Comparison of ENCODE assay signal across 23 cellular contexts in genomic region chr19:17837972-17838371, GRCh38. TPM values are rescaled to one million over a fixed set of nuclear protein-coding genes. Genes with fewer than 3 reads are reported as not detected.
DNase-seq lines count a peak whose midpoint lies in the region; ATAC-seq, FAIRE-seq and TF ChIP-seq lines count a peak whose summit lies in the region.
"Had no signal": no experiment of that assay in that cellular context is flagged by ENCODE, and none has a peak within 500 bp of the region (broad histone marks: within the 10 kb centered on the region; RNA-seq: fewer than 3 reads in every experiment).

No MANE protein-coding gene starts in this region.

- in situ Hi-C loops in K562 (cut with MboI) = no loop called here

- peaks cover 4% of the 10 kb centered on the region for H3K9me1 ChIP-seq in K562 (ENCODE audit: control insufficient read depth, insufficient read depth, low read length)

- H3K4me3 Mint-ChIP-seq in CD4-positive, alpha-beta T cell = no peak overlapping the region
- H3K4me3 Mint-ChIP-seq in CD8-positive, alpha-beta T cell = no peak overlapping the region
- no peak overlapping the region for H3K4me3 Mint-ChIP-seq in stimulated activated effector memory CD8-positive, alpha-beta T cell treated with anti-CD3 and anti-CD28 coated beads, Interleukin-12 subunit alpha, Interleukin-12 subunit beta, amount 100 ng/mL, for 72 hours
- H3K4me3 Mint-ChIP-seq in immature natural killer cell = no peak overlapping the region
- H3K4me3 Mint-ChIP-seq: CD8-positive, alpha-beta memory T cell had no signal

- 19% methylated on average over 7 of the region's 7 CpGs for WGBS in K562 (ENCODE audit: insufficient coverage, low coverage, missing lambda C conversion rate)

- TF ChIP-seq POLR2A in K562 (conservative IDR thresholded peaks at IDR 0.05) = no peak

- no peaks in the 10 kb centered on the region for H3K27me3 ChIP-seq in CD4-positive, alpha-beta T cell (ENCODE audit: control insufficient read depth, insufficient read depth, low read length)
- H3K27me3 ChIP-seq in CD8-positive, alpha-beta T cell (ENCODE audit: insufficient read depth, low read length) = no peaks in the 10 kb centered on the region
- peaks cover 7 to 25% of the 10 kb centered on the region in 2 experiments; a peak in 3 of 5 replicates for H3K27me3 ChIP-seq in K562 (ENCODE audit: control insufficient read depth in 2 of 2, insufficient read depth in 2 of 2, low read length in 2 of 2)
- H3K27me3 ChIP-seq: Peyer's patch had no signal

- H3K36me3 Mint-ChIP-seq in CD4-positive, alpha-beta T cell (ENCODE audit: low read depth) = peaks cover 89% of the 10 kb centered on the region
- peaks cover 84% of the 10 kb centered on the region for H3K36me3 Mint-ChIP-seq in CD8-positive, alpha-beta T cell
- peaks cover 100% of the 10 kb centered on the region for H3K36me3 Mint-ChIP-seq in stimulated activated effector memory CD8-positive, alpha-beta T cell treated with anti-CD3 and anti-CD28 coated beads, Interleukin-12 subunit alpha, Interleukin-12 subunit beta, amount 100 ng/mL, for 72 hours
- peaks cover 9 to 41% (median 26%) of the 10 kb centered on the region in 3 donors for H3K36me3 Mint-ChIP-seq in immature natural killer cell

- no peak for TF ChIP-seq RAD21 in K562 (CRISPR knock-in tag; conservative IDR thresholded peaks at IDR 0.05 in 1 of 2, IDR thresholded peaks at IDR 0.05 in 1 of 2)

- H3K79me2 ChIP-seq in K562 (ENCODE audit: control insufficient read depth, insufficient read depth, low read length) = peaks cover 7% of the 10 kb centered on the region; the same call in 2 of the 3 replicates

- H3K9me3 Mint-ChIP-seq in CD4-positive, alpha-beta T cell = no peaks in the 10 kb centered on the region
- H3K9me3 Mint-ChIP-seq in CD8-positive, alpha-beta T cell = no peaks in the 10 kb centered on the region
- no peaks in the 10 kb centered on the region for H3K9me3 Mint-ChIP-seq in stimulated activated effector memory CD8-positive, alpha-beta T cell treated with anti-CD3 and anti-CD28 coated beads, Interleukin-12 subunit alpha, Interleukin-12 subunit beta, amount 100 ng/mL, for 72 hours
- no peaks in the 10 kb centered on the region for H3K9me3 Mint-ChIP-seq in immature natural killer cell

- peaks cover 8% of the 10 kb centered on the region for H3K4me1 Mint-ChIP-seq in CD4-positive, alpha-beta T cell (ENCODE audit: low read depth)
- H3K4me1 Mint-ChIP-seq in CD8-positive, alpha-beta T cell (ENCODE audit: low read depth) = peaks cover 16% of the 10 kb centered on the region
- H3K4me1 Mint-ChIP-seq in stimulated activated effector memory CD8-positive, alpha-beta T cell treated with anti-CD3 and anti-CD28 coated beads, Interleukin-12 subunit alpha, Interleukin-12 subunit beta, amount 100 ng/mL, for 72 hours = peaks cover 35% of the 10 kb centered on the region
- H3K4me1 Mint-ChIP-seq in immature natural killer cell = peaks cover 10 to 11% of the 10 kb centered on the region in 2 donors

- no peaks in the 10 kb centered on the region for H4K20me1 ChIP-seq in K562 (replicated peaks; ENCODE audit: control insufficient read depth, insufficient read depth, low read length)

- no peak for TF ChIP-seq EP300 in K562 (IDR thresholded peaks at IDR 0.05; ENCODE audit: low read length)

- BruUV-seq in K562 (replicated peaks; lab: Mats Ljungman, UMichigan) = no TSS peak

- H3K27me3 Mint-ChIP-seq in CD4-positive, alpha-beta T cell = no peaks in the 10 kb centered on the region
- no peaks in the 10 kb centered on the region for H3K27me3 Mint-ChIP-seq in CD8-positive, alpha-beta T cell (ENCODE audit: low read depth)
- peaks cover 0 to 2% (median 1%) of the 10 kb centered on the region in 3 donors for H3K27me3 Mint-ChIP-seq in immature natural killer cell (ENCODE audit: low read depth in 3 of 3)
- H3K27me3 Mint-ChIP-seq: CD8-positive, alpha-beta memory T cell had no signal

- no peak for ATAC-seq in CD4-positive, alpha-beta T cell (ENCODE audit: poor library complexity)
- no peak for ATAC-seq in CD8-positive, alpha-beta T cell
- ATAC-seq in K562 = no peak
- ATAC-seq in stimulated activated effector memory CD8-positive, alpha-beta T cell treated with anti-CD3 and anti-CD28 coated beads, Interleukin-12 subunit alpha, Interleukin-12 subunit beta, amount 100 ng/mL, for 72 hours = no peak

- no peak overlapping the region for H2AFZ ChIP-seq in K562 (ENCODE audit: low read depth, low read length)

- no peaks in the 10 kb centered on the region for H3K9me3 ChIP-seq in CD4-positive, alpha-beta T cell (ENCODE audit: control insufficient read depth, low read length)
- H3K9me3 ChIP-seq in CD8-positive, alpha-beta T cell (ENCODE audit: low read length) = no peaks in the 10 kb centered on the region
- no peaks in the 10 kb centered on the region for H3K9me3 ChIP-seq in K562 (replicated peaks; ENCODE audit: control insufficient read depth, insufficient read depth, low read depth, low read length)
- H3K9me3 ChIP-seq: Peyer's patch had no signal

- H3K27ac Mint-ChIP-seq in CD4-positive, alpha-beta T cell = peak overlapping the region; percentile 59
- peak overlapping the region; percentile 67 for H3K27ac Mint-ChIP-seq in CD8-positive, alpha-beta T cell
- peak overlapping the region; percentile 61 for H3K27ac Mint-ChIP-seq in stimulated activated effector memory CD8-positive, alpha-beta T cell treated with anti-CD3 and anti-CD28 coated beads, Interleukin-12 subunit alpha, Interleukin-12 subunit beta, amount 100 ng/mL, for 72 hours
- no peak overlapping the region for H3K27ac Mint-ChIP-seq in immature natural killer cell

- POLR2A ChIA-PET in CD4-positive, alpha-beta T cell (lab: Charles Lee) = interaction anchor here (1.9 kb wide), 1 partner anchor 10 kb away, joined by 8 read pairs; the partner anchor contains the start of gene JAK3
- POLR2A ChIA-PET in CD8-positive, alpha-beta T cell (lab: Charles Lee) = interaction anchor here (1.1 kb wide), 1 partner anchor 11 kb away, joined by 3 read pairs; no protein-coding TSS in a partner anchor
- POLR2A ChIA-PET in K562 (lab: Yijun Ruan, JAX) = no interaction called here

- H3K27ac ChIP-seq in CD4-positive, alpha-beta T cell (ENCODE audit: low read depth, low read length) = no peak overlapping the region
- no peak overlapping the region for H3K27ac ChIP-seq in CD8-positive, alpha-beta T cell (ENCODE audit: low read depth, low read length)
- no peak overlapping the region for H3K27ac ChIP-seq in K562 (ENCODE audit: extremely low read depth, low read depth, low read length)
- H3K27ac ChIP-seq: KMS-11, Peyer's patch had no signal

- H3K9ac ChIP-seq in K562 (ENCODE audit: insufficient read depth in 1 of 2, low read depth in 2 of 2, low read length in 2 of 2) = no peak overlapping the region
- H3K9ac ChIP-seq: KMS-11 had no signal

- FAIRE-seq in K562 (lab: Jason Lieb, UNC) = no peak
- FAIRE-seq: G401.6, GM12892 had no signal

- H3K36me3 ChIP-seq in CD8-positive, alpha-beta T cell (ENCODE audit: insufficient read depth, low read length) = peaks cover 81% of the 10 kb centered on the region
- no peaks in the 10 kb centered on the region for H3K36me3 ChIP-seq in K562 (ENCODE audit: control insufficient read depth, insufficient read depth, low read length)

- no peak for TF ChIP-seq CTCF in CD4-positive, alpha-beta T cell (IDR thresholded peaks at IDR 0.05)
- no peak for TF ChIP-seq CTCF in CD8-positive, alpha-beta T cell (IDR thresholded peaks at IDR 0.05)
- TF ChIP-seq CTCF in K562 (IDR thresholded peaks at IDR 0.05 in 2 of 3, conservative IDR thresholded peaks at IDR 0.05 in 1 of 3; ENCODE audit: insufficient read depth in 2 of 3, low read depth in 1 of 3, low read length in 3 of 3) = no peak

- intact Hi-C loops in CD4-positive, alpha-beta T cell (cut with DNase I, micrococcal nuclease) = no loop called here
- intact Hi-C loops in CD8-positive, alpha-beta T cell (cut with DNase I, micrococcal nuclease) = no loop called here
- intact Hi-C loops in K562 (cut with micrococcal nuclease) = no loop called here

- peaks cover 7% of the 10 kb centered on the region for H3K4me1 ChIP-seq in CD8-positive, alpha-beta T cell (ENCODE audit: insufficient read depth, low read length)
- peaks cover 0 to 38% of the 10 kb centered on the region in 2 experiments; a peak in 3 of 5 replicates for H3K4me1 ChIP-seq in K562 (replicated peaks in 1 of 2; ENCODE audit: control insufficient read depth in 2 of 2, insufficient read depth in 2 of 2, low read length in 2 of 2)

- CTCF ChIA-PET in CD4-positive, alpha-beta T cell (lab: Charles Lee) = no interaction called here
- CTCF ChIA-PET in CD8-positive, alpha-beta T cell (lab: Charles Lee) = interaction anchor here (1.1 kb wide), 1 partner anchor 18 kb away, joined by 4 read pairs; no protein-coding TSS in a partner anchor
- CTCF ChIA-PET in K562 (lab: Yijun Ruan, JAX; ENCODE audit: low intra/inter-chr PET ratio) = no interaction called here

- no peak overlapping the region for H3K4me2 ChIP-seq in K562 (ENCODE audit: insufficient read depth, low read length)
- H3K4me2 ChIP-seq: KMS-11 had no signal

- DNase-seq in CD4-positive, alpha-beta T cell = no peak
- no peak for DNase-seq in CD8-positive, alpha-beta T cell
- no peak for DNase-seq in K562 (ENCODE audit: extremely low read depth in 1 of 4, low spot score in 3 of 4)
- no peak for DNase-seq in stimulated activated effector memory CD8-positive, alpha-beta T cell treated with anti-CD3 and anti-CD28 coated beads, Interleukin-12 subunit alpha, Interleukin-12 subunit beta, amount 100 ng/mL, for 72 hours (ENCODE audit: low spot score in 2 of 2)
- no peak for DNase-seq in activated CD8-positive, alpha-beta memory T cell treated with anti-CD3 and anti-CD28 coated beads for 24 hours
- no peak for DNase-seq in SW 1271 (lab: John Stamatoyannopoulos, UW)
- no peak for DNase-seq in immature natural killer cell
- DNase-seq: CD8-positive, alpha-beta memory T cell; MV-4-11; NCI-H1105 treated with DMSO at 0.1 percent for 48 hours; NCI-H2029 treated with DMSO at 0.1 percent for 48 hours; NCI-H345; NCI-H524; NCI-H774; Peyer's patch had no signal

- H3K4me3 ChIP-seq in CD8-positive, alpha-beta T cell (ENCODE audit: low read depth, low read length) = no peak overlapping the region
- no peak overlapping the region for H3K4me3 ChIP-seq in K562
- H3K4me3 ChIP-seq: Peyer's patch had no signal

RNA-seq across cellular contexts. Expression of gene JAK3, which starts 9.8 kb away (rescaled TPM):
- 100 to 1,000 TPM; 120 to 121 TPM for total RNA-seq in CD4-positive, alpha-beta T cell
- 100 to 1,000 TPM; 113 to 119 TPM for total RNA-seq in CD8-positive, alpha-beta T cell
- total RNA-seq in K562 (2011; cell fraction: chromatin; rRNA removed; ENCODE audit: low replicate concordance) = 0.32 and 0.97 TPM in 2 replicates
- total RNA-seq in K562 (2011; cell fraction: nucleolus; rRNA removed) = 0.50 and 0.66 TPM in 2 replicates
- 0.53 and 0.66 TPM in 2 replicates for total RNA-seq in K562 (2011; cell fraction: nucleoplasm; rRNA removed)
- total RNA-seq in K562 (2014; rRNA removed) (0.12 and 0.14 TPM in 2 replicates), K562 (2014; rRNA removed; fragmentation: Illumina TruSeq; extraction: Trizol) (not detected in 2 replicates), K562 (2015; rRNA removed; fragmentation: Illumina TruSeq; extraction: Trizol) (0.04 TPM in 1 of 2 replicates, not detected in the other), K562 (2021) (0.18 and 0.47 TPM in 2 replicates)
- polyA plus RNA-seq in K562 (2011; rRNA removed) (0.13 and 0.28 TPM in 2 replicates), K562 (2014; fragmentation: Illumina TruSeq; extraction: Trizol) (0.04 and 0.14 TPM in 2 replicates), K562 (2014; fragmentation: Nextera tagmentation; extraction: Ambion mirVana) (under 1 TPM; 0.01 to 0.07 TPM), K562 (2014; rRNA removed) (0.04 and 0.07 TPM in 2 replicates), immature natural killer cell (10 to 100 TPM; 43.5 to 79.8 (median 47.4) TPM)
- polyA plus RNA-seq in K562 (2011; cell fraction: cytosol; rRNA removed) = 0.21 TPM in 2 replicates
- polyA plus RNA-seq in K562 (2011; cell fraction: nucleus; rRNA removed) = 0.48 and 0.80 TPM in 2 replicates
- polyA plus RNA-seq in K562 (2012) = 0.10 and 0.14 TPM in 2 replicates
- polyA minus RNA-seq in K562 (2011; rRNA and poly(A)+ RNA removed) = 0.04 and 0.06 TPM in 2 replicates
- 0.19 TPM in 1 of 2 replicates, not detected in the other for polyA minus RNA-seq in K562 (2011; cell fraction: cytosol; rRNA and poly(A)+ RNA removed)
- polyA minus RNA-seq in K562 (2011; cell fraction: nucleus; rRNA and poly(A)+ RNA removed) = 0.22 and 0.54 TPM in 2 replicates

RNA-seq across cellular contexts. Expression of gene INSL3, which starts 16.7 kb away (rescaled TPM):
- total RNA-seq in CD4-positive, alpha-beta T cell = 1 to 10 TPM; 7.2 to 7.6 TPM
- 1 to 10 TPM; 6.1 to 7.6 TPM for total RNA-seq in CD8-positive, alpha-beta T cell
- total RNA-seq in K562 (2011; cell fraction: chromatin; rRNA removed; ENCODE audit: low replicate concordance) = not detected in 2 replicates
- not detected in 2 replicates for total RNA-seq in K562 (2011; cell fraction: nucleolus; rRNA removed)
- total RNA-seq in K562 (2011; cell fraction: nucleoplasm; rRNA removed) = not detected in 2 replicates
- total RNA-seq in K562 (2014; rRNA removed) (not detected in 2 replicates), K562 (2014; rRNA removed; fragmentation: Illumina TruSeq; extraction: Trizol) (not detected in 2 replicates), K562 (2015; rRNA removed; fragmentation: Illumina TruSeq; extraction: Trizol) (not detected in 2 replicates), K562 (2021) (not detected in 2 replicates)
- polyA plus RNA-seq in K562 (2011; rRNA removed) (not detected in 2 replicates), K562 (2014; fragmentation: Illumina TruSeq; extraction: Trizol) (not detected in 2 replicates), K562 (2014; fragmentation: Nextera tagmentation; extraction: Ambion mirVana) (not detected), K562 (2014; rRNA removed) (not detected in 2 replicates), immature natural killer cell (1 to 10 TPM in 1 of 3 donors, under 1 TPM in 1, not detected in 1; 0.60 to 2.0 TPM)
- polyA plus RNA-seq in K562 (2011; cell fraction: cytosol; rRNA removed) = not detected in 2 replicates
- polyA plus RNA-seq in K562 (2011; cell fraction: nucleus; rRNA removed) = not detected in 2 replicates
- not detected in 2 replicates for polyA plus RNA-seq in K562 (2012)
- polyA minus RNA-seq in K562 (2011; rRNA and poly(A)+ RNA removed) = not detected in 2 replicates
- polyA minus RNA-seq in K562 (2011; cell fraction: cytosol; rRNA and poly(A)+ RNA removed) = not detected in 2 replicates
- not detected in 2 replicates for polyA minus RNA-seq in K562 (2011; cell fraction: nucleus; rRNA and poly(A)+ RNA removed)
- total RNA-seq: Daoy, H4, HT1080, Peyer's patch had no signal

RNA-seq across cellular contexts. Expression of gene RPL18A, which starts 21.7 kb away (rescaled TPM):
- total RNA-seq in CD4-positive, alpha-beta T cell = 1,000 to 10,000 TPM; 4,157 to 4,260 TPM
- 1,000 to 10,000 TPM; 3,915 to 3,952 TPM for total RNA-seq in CD8-positive, alpha-beta T cell
- total RNA-seq in K562 (2011; cell fraction: chromatin; rRNA removed; ENCODE audit: low replicate concordance) = 168 and 439 TPM in 2 replicates
- 698 and 878 TPM in 2 replicates for total RNA-seq in K562 (2011; cell fraction: nucleolus; rRNA removed)
- total RNA-seq in K562 (2011; cell fraction: nucleoplasm; rRNA removed) = 586 and 897 TPM in 2 replicates
- total RNA-seq in K562 (2014; rRNA removed) (2,735 and 3,133 TPM in 2 replicates), K562 (2014; rRNA removed; fragmentation: Illumina TruSeq; extraction: Trizol) (557 and 626 TPM in 2 replicates), K562 (2015; rRNA removed; fragmentation: Illumina TruSeq; extraction: Trizol) (1,801 and 1,895 TPM in 2 replicates), K562 (2021) (2,882 and 3,018 TPM in 2 replicates)
- polyA plus RNA-seq in K562 (2011; rRNA removed) (881 and 1,270 TPM in 2 replicates), K562 (2014; fragmentation: Illumina TruSeq; extraction: Trizol) (1,947 and 3,139 TPM in 2 replicates), K562 (2014; fragmentation: Nextera tagmentation; extraction: Ambion mirVana) (1,000 to 10,000 TPM; 1,130 to 1,273 TPM), K562 (2014; rRNA removed) (2,069 and 2,216 TPM in 2 replicates), immature natural killer cell (1,000 to 10,000 TPM; 1,385 to 2,434 (median 1,562) TPM)
- 2,242 and 3,536 TPM in 2 replicates for polyA plus RNA-seq in K562 (2011; cell fraction: cytosol; rRNA removed)
- 920 and 1,021 TPM in 2 replicates for polyA plus RNA-seq in K562 (2011; cell fraction: nucleus; rRNA removed)
- 3,311 and 3,882 TPM in 2 replicates for polyA plus RNA-seq in K562 (2012)
- 348 and 383 TPM in 2 replicates for polyA minus RNA-seq in K562 (2011; rRNA and poly(A)+ RNA removed)
- polyA minus RNA-seq in K562 (2011; cell fraction: cytosol; rRNA and poly(A)+ RNA removed) = 1,225 and 1,878 TPM in 2 replicates
- 303 and 429 TPM in 2 replicates for polyA minus RNA-seq in K562 (2011; cell fraction: nucleus; rRNA and poly(A)+ RNA removed)

RNA-seq across cellular contexts. Expression of gene SLC5A5, which starts 33.8 kb away (rescaled TPM):
- total RNA-seq in CD4-positive, alpha-beta T cell = 1 to 10 TPM; 1.6 TPM
- total RNA-seq in CD8-positive, alpha-beta T cell = 1 to 10 TPM; 1.2 to 1.3 TPM
- total RNA-seq in K562 (2011; cell fraction: chromatin; rRNA removed; ENCODE audit: low replicate concordance) = 0.21 and 0.37 TPM in 2 replicates
- total RNA-seq in K562 (2011; cell fraction: nucleolus; rRNA removed) = 0.39 and 0.50 TPM in 2 replicates
- total RNA-seq in K562 (2011; cell fraction: nucleoplasm; rRNA removed) = 0.29 and 0.38 TPM in 2 replicates
- total RNA-seq in K562 (2014; rRNA removed) = 0.33 and 0.73 TPM in 2 replicates
- total RNA-seq in K562 (2014; rRNA removed; fragmentation: Illumina TruSeq; extraction: Trizol) = 0.13 and 0.18 TPM in 2 replicates
- 0.11 and 0.29 TPM in 2 replicates for total RNA-seq in K562 (2015; rRNA removed; fragmentation: Illumina TruSeq; extraction: Trizol)
- total RNA-seq in K562 (2021) = 0.25 and 0.29 TPM in 2 replicates
- 0.05 and 0.20 TPM in 2 replicates for polyA plus RNA-seq in K562 (2011; rRNA removed)
- 0.15 and 0.60 TPM in 2 replicates for polyA plus RNA-seq in K562 (2011; cell fraction: cytosol; rRNA removed)
- 0.08 and 0.18 TPM in 2 replicates for polyA plus RNA-seq in K562 (2011; cell fraction: nucleus; rRNA removed)
- 0.13 TPM in 1 of 2 replicates, not detected in the other for polyA plus RNA-seq in K562 (2012)
- 0.21 and 0.29 TPM in 2 replicates for polyA plus RNA-seq in K562 (2014; fragmentation: Illumina TruSeq; extraction: Trizol)
- polyA plus RNA-seq in K562 (2014; fragmentation: Nextera tagmentation; extraction: Ambion mirVana) = under 1 TPM; 0.10 to 0.23 TPM
- 0.09 and 0.38 TPM in 2 replicates for polyA plus RNA-seq in K562 (2014; rRNA removed)
- polyA minus RNA-seq in K562 (2011; rRNA and poly(A)+ RNA removed) = 0.15 and 0.32 TPM in 2 replicates
- polyA minus RNA-seq in K562 (2011; cell fraction: cytosol; rRNA and poly(A)+ RNA removed) = 0.86 TPM in 1 of 2 replicates, not detected in the other
- 0.13 TPM in 1 of 2 replicates, not detected in the other for polyA minus RNA-seq in K562 (2011; cell fraction: nucleus; rRNA and poly(A)+ RNA removed)
- 1 to 10 TPM in 1 of 3 donors, under 1 TPM in 1, not detected in 1; 0.75 to 1.4 TPM for polyA plus RNA-seq in immature natural killer cell
- total RNA-seq: Daoy, H4, HT1080, Peyer's patch had no signal
- polyA plus RNA-seq: BJ had no signal

RNA-seq across cellular contexts. Expression of gene B3GNT3, which starts 43.0 kb away (rescaled TPM):
- under 1 TPM; 0.39 to 0.52 TPM for total RNA-seq in CD4-positive, alpha-beta T cell
- not detected for total RNA-seq in CD8-positive, alpha-beta T cell
- total RNA-seq in K562 (2011; cell fraction: chromatin; rRNA removed; ENCODE audit: low replicate concordance) = 0.30 TPM in 1 of 2 replicates, not detected in the other
- total RNA-seq in K562 (2011; cell fraction: nucleolus; rRNA removed) = 0.13 and 0.33 TPM in 2 replicates
- 0.29 TPM in 1 of 2 replicates, not detected in the other for total RNA-seq in K562 (2011; cell fraction: nucleoplasm; rRNA removed)
- total RNA-seq in K562 (2014; rRNA removed) = not detected in 2 replicates
- not detected in 2 replicates for total RNA-seq in K562 (2014; rRNA removed; fragmentation: Illumina TruSeq; extraction: Trizol)
- total RNA-seq in K562 (2015; rRNA removed; fragmentation: Illumina TruSeq; extraction: Trizol) = 0.07 TPM in 1 of 2 replicates, not detected in the other
- total RNA-seq in K562 (2021) = 0.11 TPM in 1 of 2 replicates, not detected in the other
- 0.03 and 0.06 TPM in 2 replicates for polyA plus RNA-seq in K562 (2011; rRNA removed)
- 0.04 and 0.18 TPM in 2 replicates for polyA plus RNA-seq in K562 (2011; cell fraction: cytosol; rRNA removed)
- 0.28 TPM in 1 of 2 replicates, not detected in the other for polyA plus RNA-seq in K562 (2011; cell fraction: nucleus; rRNA removed)
- 0.10 and 0.47 TPM in 2 replicates for polyA plus RNA-seq in K562 (2012)
- 0.08 TPM in 1 of 2 replicates, not detected in the other for polyA plus RNA-seq in K562 (2014; fragmentation: Illumina TruSeq; extraction: Trizol)
- not detected for polyA plus RNA-seq in K562 (2014; fragmentation: Nextera tagmentation; extraction: Ambion mirVana)
- not detected in 2 replicates for polyA plus RNA-seq in K562 (2014; rRNA removed)
- 0.09 TPM in 1 of 2 replicates, not detected in the other for polyA minus RNA-seq in K562 (2011; rRNA and poly(A)+ RNA removed)
- not detected in 2 replicates for polyA minus RNA-seq in K562 (2011; cell fraction: cytosol; rRNA and poly(A)+ RNA removed)
- not detected in 2 replicates for polyA minus RNA-seq in K562 (2011; cell fraction: nucleus; rRNA and poly(A)+ RNA removed)
- not detected for polyA plus RNA-seq in immature natural killer cell
- total RNA-seq: CD8-positive, alpha-beta memory T cell; H4; HT1080; OCI-LY7 had no signal
- polyA plus RNA-seq: BJ; CD8-positive, alpha-beta memory T cell had no signal

Comparison
In these comparisons a context has a peak if more than half of its experiments do, and no peak if none do; other contexts are left out.
1. H3K27ac Mint-ChIP-seq: peak in CD4-positive, alpha-beta T cell (single experiment), CD8-positive, alpha-beta T cell (single experiment) and stimulated activated effector memory CD8-positive, alpha-beta T cell treated with anti-CD3 and anti-CD28 coated beads, Interleukin-12 subunit alpha, Interleukin-12 subunit beta, amount 100 ng/mL, for 72 hours (single experiment); none in immature natural killer cell (0 of 6).
2. RNA of gene JAK3, which starts 9.8 kb away (total RNA-seq): 120 to 121 TPM in CD4-positive, alpha-beta T cell and 113 to 119 TPM in CD8-positive, alpha-beta T cell; 0.04 to 0.97 TPM in K562; every median in the first group is over 10 times any median in the second.
3. RNA of gene INSL3, which starts 16.7 kb away (total RNA-seq): 7.2 to 7.6 TPM in CD4-positive, alpha-beta T cell and 6.1 to 7.6 TPM in CD8-positive, alpha-beta T cell; not detected in K562; every median in the first group is over 4 times any median in the second.